ENCODE assay signal across 11 cellular contexts in the genomic region with DNA sequence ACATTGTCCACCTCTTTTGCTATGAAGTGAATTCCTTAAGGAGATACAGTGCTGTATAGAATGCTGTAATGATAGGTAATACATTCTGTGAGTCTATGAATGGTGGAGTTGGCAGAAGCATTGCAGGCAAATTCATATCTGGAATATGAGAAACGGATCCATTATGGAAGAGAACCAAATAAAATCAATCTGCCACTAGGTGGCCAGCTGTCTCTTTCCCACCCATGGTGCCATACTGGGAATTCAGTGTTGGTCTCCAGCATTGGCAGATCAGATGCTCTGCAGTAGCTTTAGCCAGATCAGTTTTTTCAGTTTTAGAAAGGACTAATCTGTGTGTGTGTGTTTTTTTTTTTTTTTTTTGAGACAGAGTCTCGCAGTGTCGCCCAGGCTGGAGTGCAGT. TPM values are rescaled to one million over a fixed set of nuclear protein-coding genes. Genes with fewer than 3 reads are reported as not detected.
A peak's percentile ranks its signal among the peaks of the same experiment; 100 is the strongest.
DNase-seq lines count a peak whose midpoint lies in the region; ATAC-seq and TF ChIP-seq lines count a peak whose summit lies in the region.
"Had no signal": no experiment of that assay in that cellular context is flagged by ENCODE, and none has a peak within 500 bp of the region (broad histone marks: within the 10 kb centered on the region; RNA-seq: fewer than 3 reads in every experiment).

No MANE protein-coding gene starts in this region.

- H3K36me3 ChIP-seq in aorta (ENCODE audit: control insufficient read depth in 1 of 2, insufficient read depth in 2 of 2, low read length in 1 of 2) = peaks cover 0 to 1% of the 10 kb centered on the region in 2 donors
- H3K36me3 ChIP-seq: thyroid gland had no signal

- no peak overlapping the region for H4K91ac ChIP-seq in H9 (ENCODE audit: insufficient read length, low read depth, low read length)

- H4K20me1 ChIP-seq in H9 (ENCODE audit: control insufficient read depth, insufficient read depth, insufficient read length) = no peaks in the 10 kb centered on the region

- H3K27me3 Mint-ChIP-seq in H9 (ENCODE audit: low read depth) = no peaks in the 10 kb centered on the region

- H4K5ac ChIP-seq in H9 (ENCODE audit: insufficient read length, low read depth, low read length) = no peak overlapping the region

- 0 out of 2 replicates have a peak, but pooled peaks cover 3% of the 10 kb centered on the region for H3K4me1 ChIP-seq in H9 (ENCODE audit: insufficient read depth, low read length)
- H3K4me1 ChIP-seq in aorta (ENCODE audit: control insufficient read depth in 1 of 2, insufficient read depth in 2 of 2, low read length in 2 of 2) = peaks cover 2 to 4% of the 10 kb centered on the region in 2 donors

- H3K14ac ChIP-seq in H9 (ENCODE audit: insufficient read depth, low read length) = no peak overlapping the region

- H3K9me3 Mint-ChIP-seq in H9 = no peaks in the 10 kb centered on the region

- H2BK5ac ChIP-seq in H9 (ENCODE audit: insufficient read length, low read length) = no peak overlapping the region

- H3K4ac ChIP-seq in H9 (ENCODE audit: low read depth, low read length) = no peak overlapping the region

- no peak overlapping the region for H2BK120ac ChIP-seq in H9 (ENCODE audit: low read depth, low read length, poor library complexity, severe bottlenecking)

- no peak overlapping the region for H3K56ac ChIP-seq in H9 (ENCODE audit: insufficient read length, low read depth, low read length)

- no peak overlapping the region for H2AK5ac ChIP-seq in H9 (ENCODE audit: insufficient read length, low read length)

- intact Hi-C loops in aorta (cut with DNase I) = no loop called here

- whole genome bisulfite sequencing in H9 (ENCODE audit: extremely low coverage, insufficient read length, low lambda C conversion rate) = no CpG with 5 or more reads among the region's 3 CpGs
- 89 to 91% methylated on average over 3 of the region's 3 CpGs for whole genome bisulfite sequencing in aorta, 2 donors

- H3K18ac ChIP-seq in H9 (ENCODE audit: insufficient read length, low read depth, low read length) = no peak overlapping the region

- in situ Hi-C loops in SK-MEL-5 (cut with HindIII; ENCODE audit: low pct_unique_long_range_greater_than_20kb, low sequenced_read_pairs) = no loop called here

- H3K79me1 ChIP-seq in H9 (ENCODE audit: insufficient read depth, low read depth, low read length, poor library complexity, severe bottlenecking) = no peaks in the 10 kb centered on the region

- ATAC-seq in aorta (ENCODE audit: low FRiP score) (no peak), HG03432 (IDR thresholded peaks at IDR 0.05; ENCODE audit: unreplicated experiment) (no peak), GM18861 (IDR thresholded peaks at IDR 0.05; ENCODE audit: unreplicated experiment) (no peak)

- no peak overlapping the region for H3K9ac ChIP-seq in H9 (ENCODE audit: extremely low read depth, insufficient read length, low read length)

- H4K8ac ChIP-seq in H9 (replicated peaks; ENCODE audit: insufficient read length, low read depth, low read length) = no peak overlapping the region

- no peak overlapping the region for H3T11ph ChIP-seq in H9 (ENCODE audit: low read length)

- TF ChIP-seq CTCF in C4-2B (conservative IDR thresholded peaks at IDR 0.05) (peak; percentile 39), H9 (conservative IDR thresholded peaks at IDR 0.05) (peak; percentile 64)

- peaks cover 2% of the 10 kb centered on the region; the same call in 1 of the 2 replicates for H3K79me2 ChIP-seq in H9 (ENCODE audit: insufficient read depth, low read length)

- no peak overlapping the region for H3K4me3 ChIP-seq in aorta (ENCODE audit: low read length in 2 of 2)
- H3K4me3 ChIP-seq: thyroid gland had no signal

- H3K9me3 ChIP-seq in H9 (ENCODE audit: control insufficient read depth, low read depth, low read length) = no peaks in the 10 kb centered on the region
- H3K9me3 ChIP-seq in aorta (ENCODE audit: control insufficient read depth, low read length) = no peaks in the 10 kb centered on the region
- H3K9me3 ChIP-seq: thyroid gland had no signal

- H3K4me1 Mint-ChIP-seq in H9 = peaks cover 0 to 8% of the 10 kb centered on the region in 2 experiments; a peak in 3 of 4 replicates

- H2AFZ ChIP-seq in H9 (ENCODE audit: low read length) = no peak overlapping the region

- H3K27ac Mint-ChIP-seq in H9 = no peak overlapping the region

- H3K4me2 ChIP-seq in H9 (ENCODE audit: insufficient read depth, insufficient read length, low read length) = no peak overlapping the region

- H2BK15ac ChIP-seq in H9 (ENCODE audit: low read depth, low read length) = no peak overlapping the region

- H3K36me3 Mint-ChIP-seq in H9 (ENCODE audit: insufficient read depth in 1 of 3, low read depth in 3 of 3) = no peaks in the 10 kb centered on the region; a peak in 1 of 7 replicates

- no peak overlapping the region for H3K4me3 Mint-ChIP-seq in H9

- DNase-seq in H9 (no peak), SK-MEL-5 (ENCODE audit: low read depth, low spot score) (peak; percentile 78), iPS-NIHi11 (ENCODE audit: low spot score) (peak; percentile 26), aorta (no peak)
- DNase-seq in NK-92 treated with Interleukin-12 subunit alpha and Interleukin-12 subunit beta, amount 100 ng/mL, for 24 hours (lab: John Stamatoyannopoulos, UW) = no peak
- DNase-seq: activated naive CD4-positive, alpha-beta T cell treated with anti-CD3 and anti-CD28 coated beads, Interleukin-2, amount 50 U/mL, for 16 hours; GF-D8; thyroid gland had no signal

- H2BK20ac ChIP-seq in H9 (ENCODE audit: low read depth, low read length, poor library complexity, severe bottlenecking) = no peak overlapping the region

- H3K23ac ChIP-seq in H9 (ENCODE audit: insufficient read length, low read depth, low read length) = no peak overlapping the region

- no peaks in the 10 kb centered on the region for H3K23me2 ChIP-seq in H9 (ENCODE audit: insufficient read length, low read depth, low read length, poor library complexity, severe bottlenecking)

- H3K27me3 ChIP-seq in H9 (ENCODE audit: insufficient read depth, low read length) (no peaks in the 10 kb centered on the region), aorta (ENCODE audit: control insufficient read depth in 1 of 2, insufficient read depth in 2 of 2, low read length in 1 of 2) (no peaks in the 10 kb centered on the region)
- H3K27me3 ChIP-seq: thyroid gland had no signal

- no peak overlapping the region for H2BK12ac ChIP-seq in H9 (ENCODE audit: insufficient read length, low read depth, low read length)

- H3K27ac ChIP-seq in C4-2B (no peak overlapping the region), H9 (ENCODE audit: insufficient read length, low read depth, low read length) (no peak overlapping the region), aorta (ENCODE audit: low read depth in 1 of 2, low read length in 2 of 2) (no peak overlapping the region)
- H3K27ac ChIP-seq: thyroid gland had no signal

RNA-seq across cellular contexts. Expression of a gene that starts 27.6 kb away (rescaled TPM):
- total RNA-seq in H9 (2021) = 21.2 and 21.5 TPM in 2 replicates
- total RNA-seq in SK-MEL-5 (2014; rRNA removed; shearing (Covaris generic)) = 66.0 and 66.6 TPM in 2 replicates
- 27.4 and 36.6 TPM in 2 replicates for polyA plus RNA-seq in SK-MEL-5 (2015; cell fraction: cytosol; rRNA removed)
- 10.9 and 15.0 TPM in 2 replicates for polyA plus RNA-seq in SK-MEL-5 (2015; cell fraction: nucleus; rRNA removed)
- 10 to 100 TPM; 57.8 to 60.3 TPM for total RNA-seq in aorta
- polyA plus RNA-seq in aorta = 10 to 100 TPM; 11.8 to 19.0 TPM

Comparison
In these comparisons a context has a peak if more than half of its experiments do, and no peak if none do; other contexts are left out.
1. DNase-seq: peak in SK-MEL-5 (single experiment) and iPS-NIHi11 (single experiment); none in H9 (single experiment), aorta (0 of 2) and NK-92 treated with Interleukin-12 subunit alpha and Interleukin-12 subunit beta, amount 100 ng/mL, for 24 hours (single experiment).